8 cellular contexts compared by ENCODE assay signal in genomic region chr6:98845201-98846020, GRCh38. TPM values are rescaled to one million over a fixed set of nuclear protein-coding genes. Genes with fewer than 3 reads are reported as not detected.
DNase-seq lines count a peak whose midpoint lies in the region; ATAC-seq, FAIRE-seq and TF ChIP-seq lines count a peak whose summit lies in the region.

No MANE protein-coding gene starts in this region.

- no peak overlapping the region for H3K4me3 ChIP-seq in mucosa of descending colon

- peaks cover 14% of the 10 kb centered on the region for H3K4me1 ChIP-seq in mucosa of descending colon (ENCODE audit: low read depth)

- TF ChIP-seq CTCF in mucosa of descending colon (IDR thresholded peaks at IDR 0.05) = peak; percentile 67

- no peak overlapping the region for H3K27ac ChIP-seq in epithelial cell of prostate

- DNase-seq in D341Med (ENCODE audit: low spot score) = peak; percentile 86
- peak; percentile 77 for DNase-seq in HTR-8/SVneo (ENCODE audit: insufficient read length, low spot score)
- peak; percentile 50 for DNase-seq in NOMO-1 treated with DMSO at 0.1 percent for 48 hours (lab: John Stamatoyannopoulos, UW; ENCODE audit: unreplicated experiment)
- peak; percentile 86 for DNase-seq in activated CD8-positive, alpha-beta memory T cell treated with anti-CD3 and anti-CD28 coated beads, Interleukin-2, amount 50 U/mL, for 48 hours
- DNase-seq in epithelial cell of prostate (ENCODE audit: low read depth, low spot score) = peak; percentile 12
- peak; percentile 59 to 83 (median 77) for DNase-seq in mucosa of descending colon
- DNase-seq in stimulated activated naive CD8-positive, alpha-beta T cell treated with anti-CD3 and anti-CD28 coated beads, Interleukin-15, Interleukin-2, amounts not matched to agents 100 U/mL and 50 U/mL, for 24 hours = peak; percentile 77

- peak; percentile 55 for FAIRE-seq in HTR-8/SVneo (lab: Jason Lieb, UNC)

- no peaks in the 10 kb centered on the region for H3K36me3 ChIP-seq in mucosa of descending colon (ENCODE audit: low read depth)

- intact Hi-C loops in mucosa of descending colon (cut with DNase I, micrococcal nuclease) = no loop called here

- H3K9me3 ChIP-seq in mucosa of descending colon = no peaks in the 10 kb centered on the region

- ATAC-seq in GM21367 (IDR thresholded peaks at IDR 0.05; ENCODE audit: unreplicated experiment) = peak; percentile 75
- peak; percentile 87 for ATAC-seq in mucosa of descending colon
- peak; percentile 55 for ATAC-seq in stimulated activated naive CD8-positive, alpha-beta T cell treated with anti-CD3 and anti-CD28 coated beads, Interleukin-15, Interleukin-2, amounts not matched to agents 100 U/mL and 50 U/mL, for 24 hours

RNA-seq across cellular contexts. Expression of gene POU3F2, which starts 11.0 kb away (rescaled TPM):
- total RNA-seq in mucosa of descending colon = not detected

Comparison
In these comparisons a context has a peak if more than half of its experiments do, and no peak if none do; other contexts are left out.
1. DNase-seq: peak in every context shown above with its lines; median percentile 86 in D341Med; 86 in activated CD8-positive, alpha-beta memory T cell treated with anti-CD3 and anti-CD28 coated beads, Interleukin-2, amount 50 U/mL, for 48 hours; 77 in HTR-8/SVneo; 77 in mucosa of descending colon; 77 in stimulated activated naive CD8-positive, alpha-beta T cell treated with anti-CD3 and anti-CD28 coated beads, Interleukin-15, Interleukin-2, amounts not matched to agents 100 U/mL and 50 U/mL, for 24 hours; 50 in NOMO-1 treated with DMSO at 0.1 percent for 48 hours; 12 in epithelial cell of prostate.